In genomic region chr11:117597083-117597482, GRCh38 we compare ENCODE assay signal across 7 cellular contexts.
DNase-seq lines count a peak whose midpoint lies in the region; ATAC-seq and TF ChIP-seq lines count a peak whose summit lies in the region.

No MANE protein-coding gene starts in this region.

- DNase-seq in HCT116 (ENCODE audit: low read depth, low spot score) (peak; percentile 12), SW480 (ENCODE audit: low spot score) (peak; percentile 39), NCI-H1105 treated with DMSO at 0.1 percent for 48 hours (lab: John Stamatoyannopoulos, UW) (no peak), NCI-H446 treated with DMSO at 0.1 percent for 48 hours (lab: John Stamatoyannopoulos, UW) (no peak)
- peak; percentile 11 for DNase-seq in effector CD4-positive, alpha-beta T cell
- DNase-seq in stimulated activated CD4-positive, alpha-beta T cell treated with anti-CD3 and anti-CD28 coated beads, Interleukin-15, amount 100 ng/mL, for 24 hours, result peak; percentile 60

- POLR2A ChIA-PET in HCT116 (lab: Charles Lee), result no interaction called here

- peaks cover 43% of the 10 kb centered on the region for H3K27me3 ChIP-seq in HCT116 (ENCODE audit: insufficient read depth, low read length)

- H3K4me2 ChIP-seq in HCT116 (ENCODE audit: low read length), result no peak overlapping the region

- no peaks in the 10 kb centered on the region for H3K9me3 ChIP-seq in HCT116 (ENCODE audit: control insufficient read depth in 1 of 2, insufficient read depth in 1 of 2, low read depth in 1 of 2, low read length in 2 of 2)

- H3K4me1 ChIP-seq in HCT116 (ENCODE audit: control insufficient read depth in 1 of 2, insufficient read depth in 2 of 2, low read length in 2 of 2), result no peaks in the 10 kb centered on the region

- H4K20me1 ChIP-seq in HCT116 (ENCODE audit: insufficient read depth), result no peaks in the 10 kb centered on the region

- H3K4me3 ChIP-seq in HCT116 (replicated peaks in 1 of 2; ENCODE audit: low read depth in 1 of 2, low read length in 2 of 2), result no peak overlapping the region

- H3K79me2 ChIP-seq in HCT116 (ENCODE audit: insufficient read depth, low read length), result no peaks in the 10 kb centered on the region

- RAD21 ChIA-PET in HCT116 (lab: Charles Lee; ENCODE audit: low non-redundant PET in 1 of 2, low total read pairs in 2 of 2, uncharacterized antibody in 2 of 2, unreplicated experiment in 2 of 2), result no interaction called here

- H3K9ac ChIP-seq in HCT116 (ENCODE audit: low read length), result no peak overlapping the region

- no peak for TF ChIP-seq CTCF in HCT116 (IDR thresholded peaks at IDR 0.05 in 2 of 3, conservative IDR thresholded peaks at IDR 0.05 in 1 of 3; ENCODE audit: borderline replicate concordance in 1 of 3, insufficient read depth in 1 of 3, low read depth in 2 of 3, low read length in 2 of 3)

- TF ChIP-seq RAD21 in HCT116 (IDR thresholded peaks at IDR 0.05; ENCODE audit: low read depth), result no peak

- CTCF ChIA-PET in HCT116 (lab: Charles Lee), result no interaction called here

- no peak overlapping the region for H3K27ac ChIP-seq in HCT116 (ENCODE audit: low read depth, low read length)

- H2AFZ ChIP-seq in HCT116 (ENCODE audit: low read depth, low read length, poor library complexity, severe bottlenecking), result no peak overlapping the region

- no peaks in the 10 kb centered on the region for H3K36me3 ChIP-seq in HCT116 (ENCODE audit: control insufficient read depth in 1 of 2, insufficient read depth in 2 of 2, low read length in 2 of 2)

- no peak for TF ChIP-seq POLR2A in HCT116 (IDR thresholded peaks at IDR 0.05; ENCODE audit: borderline replicate concordance, extremely low read depth, insufficient read depth, insufficient read length)

- BruUV-seq in HCT116 (replicated peaks; lab: Mats Ljungman, UMichigan), result no TSS peak

- intact Hi-C loops in HCT116 (cut with micrococcal nuclease), result no loop called here

- 0 out of 2 replicates have a peak, but pooled peaks have one; percentile 52 for ATAC-seq in HCT116
- no peak for ATAC-seq in GM21526 (IDR thresholded peaks at IDR 0.05; ENCODE audit: low FRiP score, unreplicated experiment)

- no peaks in the 10 kb centered on the region for H3K9me2 ChIP-seq in HCT116 (ENCODE audit: insufficient read depth)

TF ChIP-seq in HCT116, 20 proteins besides CTCF, POLR2A, EP300 and RAD21:
- TF ChIP-seq REST (IDR thresholded peaks at IDR 0.05; ENCODE audit: low read depth) (peak; percentile 91), ZNF274 (IDR thresholded peaks at IDR 0.05; ENCODE audit: low read depth, low read length) (no peak), ZFX (IDR thresholded peaks at IDR 0.05) (no peak), ATF3 (IDR thresholded peaks at IDR 0.05) (no peak), TCF7L2 (IDR thresholded peaks at IDR 0.05; ENCODE audit: borderline replicate concordance, extremely low read depth, insufficient read depth, insufficient read length) (no peak), SIN3A (IDR thresholded peaks at IDR 0.05; ENCODE audit: low read depth) (no peak), FOSL1 (IDR thresholded peaks at IDR 0.05; ENCODE audit: low read depth) (no peak), SP1 (IDR thresholded peaks at IDR 0.05; ENCODE audit: low read depth) (no peak)

Comparison
In these comparisons a context has a peak if more than half of its experiments do, and no peak if none do; other contexts are left out.
1. DNase-seq: peak in HCT116 (single experiment), SW480 (single experiment), effector CD4-positive, alpha-beta T cell (single experiment) and stimulated activated CD4-positive, alpha-beta T cell treated with anti-CD3 and anti-CD28 coated beads, Interleukin-15, amount 100 ng/mL, for 24 hours (single experiment); none in NCI-H1105 treated with DMSO at 0.1 percent for 48 hours (single experiment) and NCI-H446 treated with DMSO at 0.1 percent for 48 hours (single experiment).